ENCODE assay signal across 8 cellular contexts in genomic region chr14:73753043-73753886, GRCh38. TPM values are rescaled to one million over a fixed set of nuclear protein-coding genes. Genes with fewer than 3 reads are reported as not detected.
DNase-seq lines count a peak whose midpoint lies in the region; ATAC-seq and TF ChIP-seq lines count a peak whose summit lies in the region.

No MANE protein-coding gene starts in this region.

- H3K27me3 ChIP-seq in GM06990 (replicated peaks; ENCODE audit: control insufficient read depth, insufficient read depth, low read length) = no peaks in the 10 kb centered on the region
- no peaks in the 10 kb centered on the region for H3K27me3 ChIP-seq in naive thymus-derived CD4-positive, alpha-beta T cell (ENCODE audit: control insufficient read depth in 2 of 2, insufficient read depth in 2 of 2, low read length in 2 of 2)

- peak overlapping the region; percentile 83 to 97 (median 90) for H3K4me3 Mint-ChIP-seq in naive thymus-derived CD4-positive, alpha-beta T cell

- peaks cover 0 to 2% (median 0%) of the 10 kb centered on the region in 11 donors for H3K9me3 Mint-ChIP-seq in naive thymus-derived CD4-positive, alpha-beta T cell

- H3K4me3 ChIP-seq in GM06990 (replicated peaks; ENCODE audit: low read depth, low read length) = peak overlapping the region; percentile 89
- peak overlapping the region; percentile 59 for H3K4me3 ChIP-seq in naive thymus-derived CD4-positive, alpha-beta T cell (ENCODE audit: low read length)

- H3K4me1 Mint-ChIP-seq in naive thymus-derived CD4-positive, alpha-beta T cell = peaks cover 85 to 100% (median 99%) of the 10 kb centered on the region in 7 donors

- ATAC-seq in naive thymus-derived CD4-positive, alpha-beta T cell = peak; percentile 60
- ATAC-seq in GM19463 (IDR thresholded peaks at IDR 0.05; ENCODE audit: unreplicated experiment) = no peak

- H3K27me3 Mint-ChIP-seq in naive thymus-derived CD4-positive, alpha-beta T cell = no peaks in the 10 kb centered on the region

- intact Hi-C loops in naive thymus-derived CD4-positive, alpha-beta T cell (cut with micrococcal nuclease) = loop anchor here (1.0 to 10.0 kb wide), 3 partner anchors 10 to 332 kb away; partner anchors contain the start of genes ALDH6A1 (in 1 of the 2) and LIN52 (in 1 of the 2)

- H3K27ac ChIP-seq in RWPE1 = peak overlapping the region; percentile 98
- H3K27ac ChIP-seq in naive thymus-derived CD4-positive, alpha-beta T cell (ENCODE audit: low read depth, low read length) = peak overlapping the region; percentile 86

- H3K36me3 ChIP-seq in GM06990 (ENCODE audit: control insufficient read depth, insufficient read depth, low read length) = 0 out of 2 replicates have a peak, but pooled peaks cover 2% of the 10 kb centered on the region
- no peaks in the 10 kb centered on the region for H3K36me3 ChIP-seq in naive thymus-derived CD4-positive, alpha-beta T cell (ENCODE audit: control insufficient read depth in 2 of 3, insufficient read depth in 3 of 3, low read length in 3 of 3)

- H3K36me3 Mint-ChIP-seq in naive thymus-derived CD4-positive, alpha-beta T cell = peaks cover 0 to 29% (median 0%) of the 10 kb centered on the region in 5 donors

- peaks cover 91 to 94% of the 10 kb centered on the region in 2 donors for H3K4me1 ChIP-seq in naive thymus-derived CD4-positive, alpha-beta T cell (ENCODE audit: control insufficient read depth in 2 of 2, insufficient read depth in 2 of 2, low read length in 2 of 2)

- DNase-seq in GM06990 (ENCODE audit: extremely low read depth, insufficient read length) (no peak), RWPE1 (ENCODE audit: low spot score) (no peak), dermis microvascular lymphatic vessel endothelial cell (ENCODE audit: low read depth in 2 of 2) (peak; percentile 90 to 99), globus pallidus (ENCODE audit: low spot score) (no peak), HK-2 (ENCODE audit: unreplicated experiment) (no peak), NCI-H345 (lab: John Stamatoyannopoulos, UW) (no peak)
- DNase-seq in naive thymus-derived CD4-positive, alpha-beta T cell = peak in 6 of 9 donors; percentile 54 to 74 (median 58)

- TF ChIP-seq CTCF in GM06990 (IDR thresholded peaks at IDR 0.05; ENCODE audit: insufficient read depth, low read length, poor library complexity, severe bottlenecking) (no peak), RWPE1 (conservative IDR thresholded peaks at IDR 0.05; ENCODE audit: low read depth) (no peak)

- H3K27ac Mint-ChIP-seq in naive thymus-derived CD4-positive, alpha-beta T cell = peak overlapping the region; percentile 84 to 99 (median 99)

- H3K9me3 ChIP-seq in naive thymus-derived CD4-positive, alpha-beta T cell (ENCODE audit: control insufficient read depth in 2 of 3, low read length in 3 of 3) = no peaks in the 10 kb centered on the region

- POLR2A ChIA-PET in RWPE1 (lab: Yijun Ruan, JAX; ENCODE audit: low non-redundant PET) = no interaction called here
- POLR2A ChIA-PET in naive thymus-derived CD4-positive, alpha-beta T cell (lab: Charles Lee) = interaction anchor here (1.2 to 13.4 kb wide), 9 partner anchors 9 to 695 kb away, joined by 4 to 267 read pairs (median 8); partner anchors contain the start of genes ACOT2 and RBM25

- CTCF ChIA-PET in RWPE1 (lab: Yijun Ruan, JAX) = interaction anchor here (0.5 to 0.9 kb wide), 5 partner anchors 19 to 475 kb away, joined by 3 to 4 read pairs (median 3); no protein-coding TSS in a partner anchor
- CTCF ChIA-PET in naive thymus-derived CD4-positive, alpha-beta T cell (lab: Charles Lee) = interaction anchor here (1.9 to 3.6 kb wide), 5 partner anchors 11 to 35 kb away, joined by 6 to 29 read pairs (median 13); no protein-coding TSS in a partner anchor

RNA-seq across cellular contexts. Expression of gene PNMA1, which starts 39.1 kb away (rescaled TPM):
- total RNA-seq in dermis microvascular lymphatic vessel endothelial cell = 13.5 and 15.9 TPM in 2 replicates
- 10 to 100 TPM; 21.6 to 40.4 (median 37.1) TPM for total RNA-seq in naive thymus-derived CD4-positive, alpha-beta T cell
- polyA plus RNA-seq in naive thymus-derived CD4-positive, alpha-beta T cell = 10 to 100 TPM; 43.5 to 44.0 TPM

Comparison
In these comparisons a context has a peak if more than half of its experiments do, and no peak if none do; other contexts are left out.
1. DNase-seq: peak in dermis microvascular lymphatic vessel endothelial cell (2 of 2) and naive thymus-derived CD4-positive, alpha-beta T cell (6 of 9); none in GM06990 (single experiment), RWPE1 (single experiment), globus pallidus (single experiment), HK-2 (single experiment) and NCI-H345 (single experiment).